ENCODE assay signal across 8 cellular contexts in genomic region chr19:44848036-44848804, GRCh38. TPM values are rescaled to one million over a fixed set of nuclear protein-coding genes. Genes with fewer than 3 reads are reported as not detected.
A peak's percentile ranks its signal among the peaks of the same experiment; 100 is the strongest.
DNase-seq lines count a peak whose midpoint lies in the region; ATAC-seq and TF ChIP-seq lines count a peak whose summit lies in the region.

No MANE protein-coding gene starts in this region.

- peak overlapping the region; percentile 85 to 96 (median 95) for H3K4me3 ChIP-seq in right lobe of liver

- peaks cover 21% of the 10 kb centered on the region for H3K4me1 Mint-ChIP-seq in activated naive CD8-positive, alpha-beta T cell (ENCODE audit: low read depth)
- peaks cover 16% of the 10 kb centered on the region for H3K4me1 Mint-ChIP-seq in activated naive CD8-positive, alpha-beta T cell treated with anti-CD3 and anti-CD28 coated beads for 36 hours
- peaks cover 27% of the 10 kb centered on the region for H3K4me1 Mint-ChIP-seq in MCF 10A (ENCODE audit: insufficient read depth, unreplicated experiment)
- H3K4me1 Mint-ChIP-seq in type B pancreatic cell (ENCODE audit: unreplicated experiment), result peaks cover 27% of the 10 kb centered on the region

- TF ChIP-seq CTCF in MCF 10A (IDR thresholded peaks at IDR 0.05; ENCODE audit: unreplicated experiment), result no peak
- TF ChIP-seq CTCF in right lobe of liver (IDR thresholded peaks at IDR 0.05), result no peak
- no peak for TF ChIP-seq CTCF in type B pancreatic cell (conservative IDR thresholded peaks at IDR 0.05)

- TF ChIP-seq POLR2A in right lobe of liver (IDR thresholded peaks at IDR 0.05), result no peak

- H3K9me3 ChIP-seq in right lobe of liver, result no peaks in the 10 kb centered on the region

- BruUV-seq in MCF 10A (replicated peaks; lab: Mats Ljungman, UMichigan), result no TSS peak

- 47% methylated on average over 16 of the region's 19 CpGs for WGBS in right lobe of liver (ENCODE audit: insufficient coverage, low coverage, low lambda C conversion rate, missing lambda C conversion rate)

- H3K4me1 ChIP-seq in right lobe of liver, result peaks cover 0 to 40% (median 10%) of the 10 kb centered on the region in 4 donors

- H3K27me3 Mint-ChIP-seq in activated naive CD8-positive, alpha-beta T cell, result peaks cover 4% of the 10 kb centered on the region
- peaks cover 43% of the 10 kb centered on the region for H3K27me3 Mint-ChIP-seq in activated naive CD8-positive, alpha-beta T cell treated with anti-CD3 and anti-CD28 coated beads for 36 hours
- H3K27me3 Mint-ChIP-seq in MCF 10A (ENCODE audit: insufficient read depth, unreplicated experiment) (no peaks in the 10 kb centered on the region), type B pancreatic cell (no peaks in the 10 kb centered on the region)

- no peaks in the 10 kb centered on the region for H3K9me3 Mint-ChIP-seq in activated naive CD8-positive, alpha-beta T cell (ENCODE audit: low read depth)
- no peaks in the 10 kb centered on the region for H3K9me3 Mint-ChIP-seq in activated naive CD8-positive, alpha-beta T cell treated with anti-CD3 and anti-CD28 coated beads for 36 hours
- H3K9me3 Mint-ChIP-seq in MCF 10A (ENCODE audit: unreplicated experiment), result no peaks in the 10 kb centered on the region
- no peaks in the 10 kb centered on the region for H3K9me3 Mint-ChIP-seq in type B pancreatic cell

- intact Hi-C loops in MCF 10A (cut with micrococcal nuclease), result loop anchor here (5.0 kb wide), 1 partner anchor 104 kb away; no protein-coding TSS in a partner anchor
- intact Hi-C loops in right lobe of liver (cut with DNase I), result loop anchor here (10.0 kb wide), 2 partner anchors 53 to 63 kb away; no protein-coding TSS in a partner anchor

- no peaks in the 10 kb centered on the region for H3K36me3 ChIP-seq in right lobe of liver

- no peaks in the 10 kb centered on the region for H3K27me3 ChIP-seq in right lobe of liver

- peak overlapping the region; percentile 17 for H3K4me3 Mint-ChIP-seq in activated naive CD8-positive, alpha-beta T cell
- no peak overlapping the region for H3K4me3 Mint-ChIP-seq in activated naive CD8-positive, alpha-beta T cell treated with anti-CD3 and anti-CD28 coated beads for 36 hours
- peak overlapping the region; percentile 84 for H3K4me3 Mint-ChIP-seq in MCF 10A (ENCODE audit: unreplicated experiment)
- H3K4me3 Mint-ChIP-seq in type B pancreatic cell, result peak overlapping the region; percentile 96

- no peaks in the 10 kb centered on the region for H3K36me3 Mint-ChIP-seq in activated naive CD8-positive, alpha-beta T cell
- no peaks in the 10 kb centered on the region for H3K36me3 Mint-ChIP-seq in activated naive CD8-positive, alpha-beta T cell treated with anti-CD3 and anti-CD28 coated beads for 36 hours
- H3K36me3 Mint-ChIP-seq in MCF 10A (ENCODE audit: insufficient read depth, unreplicated experiment) (no peaks in the 10 kb centered on the region), type B pancreatic cell (peaks cover 5% of the 10 kb centered on the region)

- H3K27ac ChIP-seq in right lobe of liver, result peak overlapping the region; percentile 96 to 98 (median 97)

- no peak for DNase-seq in activated naive CD8-positive, alpha-beta T cell treated with anti-CD3 and anti-CD28 coated beads for 36 hours
- DNase-seq in MCF 10A (ENCODE audit: unreplicated experiment) (no peak), right lobe of liver (peak in 1 of 3 donors; percentile 37), type B pancreatic cell (ENCODE audit: extremely low spot score, unreplicated experiment) (no peak), mucosa of gallbladder (ENCODE audit: low spot score) (no peak), globus pallidus (ENCODE audit: low spot score) (no peak)

- H3K27ac Mint-ChIP-seq in activated naive CD8-positive, alpha-beta T cell, result no peak overlapping the region
- H3K27ac Mint-ChIP-seq in activated naive CD8-positive, alpha-beta T cell treated with anti-CD3 and anti-CD28 coated beads for 36 hours, result no peak overlapping the region
- H3K27ac Mint-ChIP-seq in MCF 10A (ENCODE audit: low read depth, unreplicated experiment) (no peak overlapping the region), type B pancreatic cell (peak overlapping the region; percentile 97)

- POLR2A ChIA-PET in MCF 10A (lab: Yijun Ruan, JAX), result interaction anchor here (0.5 to 3.5 kb wide), 4 partner anchors 19 to 115 kb away, joined by 3 to 17 read pairs (median 4); partner anchors contain the start of gene TOMM40

- CTCF ChIA-PET in MCF 10A (lab: Yijun Ruan, JAX), result interaction anchor here (0.7 to 1.3 kb wide), 6 partner anchors 42 to 271 kb away, joined by 3 to 6 read pairs (median 4); no protein-coding TSS in a partner anchor

- no peak for ATAC-seq in right lobe of liver
- ATAC-seq in GM18498 (IDR thresholded peaks at IDR 0.05; ENCODE audit: unreplicated experiment), result no peak

RNA-seq across cellular contexts. Expression of gene NECTIN2, which starts 2.1 kb away (rescaled TPM):
- total RNA-seq in activated naive CD8-positive, alpha-beta T cell treated with anti-CD3 and anti-CD28 coated beads for 36 hours, result under 1 TPM; 0.43 to 0.60 TPM
- total RNA-seq in MCF 10A (2022), result 46.5 and 56.7 TPM in 2 replicates
- total RNA-seq in right lobe of liver, result 100 to 1,000 TPM in 1 of 6 experiments, 10 to 100 TPM in 5; 63.5 to 127 (median 87.4) TPM
- total RNA-seq in type B pancreatic cell (ENCODE audit: low replicate concordance), result 123 and 203 TPM in 2 replicates
- 331 TPM for total RNA-seq in mucosa of gallbladder

RNA-seq across cellular contexts. Expression of gene BCAM, which starts 39.3 kb away (rescaled TPM):
- not detected for total RNA-seq in activated naive CD8-positive, alpha-beta T cell treated with anti-CD3 and anti-CD28 coated beads for 36 hours
- 2.9 and 5.0 TPM in 2 replicates for total RNA-seq in MCF 10A (2022)
- 10 to 100 TPM; 26.5 to 48.3 (median 32.7) TPM for total RNA-seq in right lobe of liver
- 105 and 124 TPM in 2 replicates for total RNA-seq in type B pancreatic cell (ENCODE audit: low replicate concordance)
- total RNA-seq in mucosa of gallbladder, result 75.9 TPM

RNA-seq across cellular contexts. Expression of gene TOMM40, which starts 42.8 kb away (rescaled TPM):
- 100 to 1,000 TPM; 235 to 236 TPM for total RNA-seq in activated naive CD8-positive, alpha-beta T cell treated with anti-CD3 and anti-CD28 coated beads for 36 hours
- total RNA-seq in MCF 10A (2022) (69.7 and 114 TPM in 2 replicates), right lobe of liver (10 to 100 TPM; 24.9 to 82.6 (median 26.7) TPM), type B pancreatic cell (ENCODE audit: low replicate concordance) (75.1 and 77.8 TPM in 2 replicates), mucosa of gallbladder (35.0 TPM)

RNA-seq across cellular contexts. Expression of gene APOE, which starts 57.4 kb away (rescaled TPM):
- total RNA-seq in activated naive CD8-positive, alpha-beta T cell treated with anti-CD3 and anti-CD28 coated beads for 36 hours, result under 1 TPM; 0.46 to 0.62 TPM
- total RNA-seq in MCF 10A (2022) (3.3 and 7.0 TPM in 2 replicates), right lobe of liver (1,000 to 10,000 TPM; 3,480 to 8,780 (median 4,667) TPM), type B pancreatic cell (ENCODE audit: low replicate concordance) (168 and 209 TPM in 2 replicates), mucosa of gallbladder (435 TPM)

Comparison
In these comparisons a context has a peak if more than half of its experiments do, and no peak if none do; other contexts are left out.
1. RNA of gene NECTIN2, which starts 2.1 kb away (total RNA-seq): 331 TPM in mucosa of gallbladder (single experiment), 123 to 203 TPM in type B pancreatic cell, 63.5 to 127 TPM in right lobe of liver and 46.5 to 56.7 TPM in MCF 10A; 0.43 to 0.60 TPM in activated naive CD8-positive, alpha-beta T cell treated with anti-CD3 and anti-CD28 coated beads for 36 hours; every median in the first group is over 10 times any median in the second.